Comparison of ENCODE assay signal across 18 cellular contexts in genomic region chr15:65633752-65634151, GRCh38.
"Had no signal": no experiment of that assay in that cellular context is flagged by ENCODE, and none has a peak within 500 bp of the region (broad histone marks: within the 10 kb centered on the region; RNA-seq: fewer than 3 reads in every experiment).

No MANE protein-coding gene starts in this region.

- H3K9me3 Mint-ChIP-seq: naive thymus-derived CD8-positive, alpha-beta T cell; neural crest cell; type B pancreatic cell had no signal

- H3K4me1 ChIP-seq: pancreas had no signal

- H3K27me3 ChIP-seq: heart right ventricle, pancreas had no signal

- H3K27me3 Mint-ChIP-seq: naive thymus-derived CD8-positive, alpha-beta T cell; type B pancreatic cell had no signal

- H3K4me3 ChIP-seq: heart right ventricle, mucosa of descending colon, pancreas, smooth muscle cell had no signal

- H3K36me3 ChIP-seq: heart right ventricle, pancreas had no signal

- H3K36me3 Mint-ChIP-seq: type B pancreatic cell had no signal

- H3K4me2 ChIP-seq: smooth muscle cell had no signal

- DNase-seq: cortex of kidney; effector memory CD4-positive, alpha-beta T cell; heart right ventricle; hypothalamus; kidney glomerular epithelial cell; naive thymus-derived CD8-positive, alpha-beta T cell; nucleus accumbens; pancreas; right cardiac atrium; stimulated activated CD4-positive, alpha-beta T cell treated with anti-CD3 and anti-CD28 coated beads, Interleukin-2, amount 100 ng/mL, for 48 hours; stimulated activated naive CD4-positive, alpha-beta T cell treated with Interleukin-2 at 50 U/mL for 16 hours had no signal

- H3K27ac Mint-ChIP-seq: progenitor cell of endocrine pancreas, type B pancreatic cell had no signal

- ATAC-seq: esophagus mucosa; heart right ventricle; left lobe of liver; naive thymus-derived CD8-positive, alpha-beta T cell; pancreas; right cardiac atrium had no signal

- H3K27ac ChIP-seq: heart right ventricle, pancreas had no signal

- H3K4me3 Mint-ChIP-seq: naive thymus-derived CD8-positive, alpha-beta T cell; neural crest cell; type B pancreatic cell had no signal
